13 cellular contexts compared by ENCODE assay signal in genomic region chr16:2019919-2020831, GRCh38. TPM values are rescaled to one million over a fixed set of nuclear protein-coding genes. Genes with fewer than 3 reads are reported as not detected.
DNase-seq lines count a peak whose midpoint lies in the region; ATAC-seq, FAIRE-seq and TF ChIP-seq lines count a peak whose summit lies in the region.
"Had no signal": no experiment of that assay in that cellular context is flagged by ENCODE, and none has a peak within 500 bp of the region (broad histone marks: within the 10 kb centered on the region; RNA-seq: fewer than 3 reads in every experiment).

No MANE protein-coding gene starts in this region.

- peak overlapping the region; percentile 62; the same call in 1 of the 2 replicates for H2AFZ ChIP-seq in K562 (ENCODE audit: low read depth, low read length)
- H2AFZ ChIP-seq: PC-9 had no signal

- BruUV-seq in K562 (replicated peaks; lab: Mats Ljungman, UMichigan) = no TSS peak

- CTCF ChIA-PET in K562 (lab: Yijun Ruan, JAX; ENCODE audit: low intra/inter-chr PET ratio) = no interaction called here

- peaks cover 40% of the 10 kb centered on the region for H3K27me3 Mint-ChIP-seq in nephron progenitor cell (ENCODE audit: low read depth, poor library complexity)

- H3K79me2 ChIP-seq in K562 (ENCODE audit: control insufficient read depth, insufficient read depth, low read length) = no peaks in the 10 kb centered on the region

- ATAC-seq in K562 (0 out of 3 replicates have a peak, but pooled peaks have one; percentile 7), HG03432 (IDR thresholded peaks at IDR 0.05; ENCODE audit: unreplicated experiment) (no peak)
- ATAC-seq: esophagus mucosa, left cardiac atrium had no signal

- H3K27me3 ChIP-seq in HUES6 (ENCODE audit: control insufficient read depth, insufficient read depth, low read length) (peaks cover 53% of the 10 kb centered on the region), K562 (ENCODE audit: control insufficient read depth in 2 of 2, insufficient read depth in 2 of 2, low read length in 2 of 2) (no peaks in the 10 kb centered on the region)

- POLR2A ChIA-PET in K562 (lab: Yijun Ruan, JAX) = interaction anchor here (0.6 to 1.3 kb wide), 6 partner anchors 16 to 134 kb away, joined by 3 to 4 read pairs (median 4); partner anchors contain the start of gene RPS2

- peak overlapping the region; percentile 69 for H3K4me3 Mint-ChIP-seq in nephron progenitor cell

- no peaks in the 10 kb centered on the region for H3K36me3 Mint-ChIP-seq in nephron progenitor cell (ENCODE audit: low read depth)

- in situ Hi-C loops in K562 (cut with MboI) = loop anchor here (5.0 kb wide), 1 partner anchor 122 kb away; no protein-coding TSS in a partner anchor

- no peak for TF ChIP-seq POLR2A in K562 (conservative IDR thresholded peaks at IDR 0.05)

- TF ChIP-seq CTCF in K562 (IDR thresholded peaks at IDR 0.05 in 2 of 3, conservative IDR thresholded peaks at IDR 0.05 in 1 of 3; ENCODE audit: insufficient read depth in 2 of 3, low read depth in 1 of 3, low read length in 3 of 3) (0 out of 6 replicates have a peak, but pooled peaks of 1 of the 3 experiments have one; percentile 12), nephron progenitor cell (IDR thresholded peaks at IDR 0.05) (no peak)

- TF ChIP-seq EP300 in K562 (IDR thresholded peaks at IDR 0.05; ENCODE audit: low read length) = no peak

- H3K9me3 ChIP-seq in HUES6 (ENCODE audit: control insufficient read depth, insufficient read depth, low read depth, low read length) (no peaks in the 10 kb centered on the region), K562 (replicated peaks; ENCODE audit: control insufficient read depth, insufficient read depth, low read depth, low read length) (no peaks in the 10 kb centered on the region)
- H3K9me3 ChIP-seq: sigmoid colon had no signal

- no peak overlapping the region for H3K4me2 ChIP-seq in K562 (ENCODE audit: insufficient read depth, low read length)
- H3K4me2 ChIP-seq: PC-9 had no signal

- H3K36me3 ChIP-seq in HUES6 (ENCODE audit: control insufficient read depth, insufficient read depth, low read length) (no peaks in the 10 kb centered on the region), K562 (ENCODE audit: control insufficient read depth, insufficient read depth, low read length) (no peaks in the 10 kb centered on the region)
- H3K36me3 ChIP-seq: sigmoid colon had no signal

- intact Hi-C loops in K562 (cut with micrococcal nuclease) = loop anchor here (5.0 kb wide), 1 partner anchor 247 kb away; the partner anchor contains the start of gene RNPS1

- H3K4me1 ChIP-seq in HUES6 (ENCODE audit: control insufficient read depth, insufficient read depth, low read length) (peaks cover 7% of the 10 kb centered on the region), K562 (replicated peaks in 1 of 2; ENCODE audit: control insufficient read depth in 2 of 2, insufficient read depth in 2 of 2, low read length in 2 of 2) (peaks cover 16 to 64% of the 10 kb centered on the region in 2 experiments; a peak in 4 of 5 replicates)

- H4K20me1 ChIP-seq in K562 (replicated peaks; ENCODE audit: control insufficient read depth, insufficient read depth, low read length) = no peaks in the 10 kb centered on the region

- TF ChIP-seq RAD21 in K562 (CRISPR knock-in tag; conservative IDR thresholded peaks at IDR 0.05 in 1 of 2, IDR thresholded peaks at IDR 0.05 in 1 of 2) = no peak

- H3K4me1 Mint-ChIP-seq in nephron progenitor cell = peaks cover 31% of the 10 kb centered on the region

- H3K9me1 ChIP-seq in K562 (ENCODE audit: control insufficient read depth, insufficient read depth, low read length) = no peaks in the 10 kb centered on the region

- DNase-seq in COR-L47 (lab: John Stamatoyannopoulos, UW) (peak; percentile 42), K562 (ENCODE audit: extremely low read depth in 1 of 4, low spot score in 3 of 4) (peak; percentile 32 to 54 (median 48)), nephron progenitor cell (peak; percentile 79), D341Med (ENCODE audit: low spot score) (no peak), occipital lobe (lab: John Stamatoyannopoulos, UW) (no peak)
- DNase-seq: left cardiac atrium, NCI-H1105, PC-9, sigmoid colon had no signal

- no peak for FAIRE-seq in K562 (lab: Jason Lieb, UNC)
- FAIRE-seq: H54 had no signal

- no peak overlapping the region for H3K27ac Mint-ChIP-seq in nephron progenitor cell

- H3K9me3 Mint-ChIP-seq in nephron progenitor cell = no peaks in the 10 kb centered on the region

- H3K4me3 ChIP-seq in HUES6 (ENCODE audit: low read depth, low read length) = peak overlapping the region; percentile 57
- H3K4me3 ChIP-seq in K562 = peak overlapping the region; percentile 11
- H3K4me3 ChIP-seq: PC-9 had no signal

- H3K9ac ChIP-seq in HUES6 (ENCODE audit: low read length) (no peak overlapping the region), K562 (ENCODE audit: insufficient read depth in 1 of 2, low read depth in 2 of 2, low read length in 2 of 2) (peak overlapping the region in 1 of 2 experiments; percentile 77; a peak in 2 of 4 replicates)

- 36% methylated on average over 53 of the region's 96 CpGs for WGBS in K562 (ENCODE audit: insufficient coverage, low coverage, missing lambda C conversion rate)

- H3K27ac ChIP-seq in HUES6 (ENCODE audit: low read depth, low read length) (no peak overlapping the region), K562 (ENCODE audit: extremely low read depth, low read depth, low read length) (no peak overlapping the region)
- H3K27ac ChIP-seq: PC-9, sigmoid colon had no signal

RNA-seq across cellular contexts. Expression of gene NPW, which starts 0.6 kb away (rescaled TPM):
- 1.9 TPM in 1 of 2 replicates, not detected in the other for total RNA-seq in K562 (2011; cell fraction: chromatin; rRNA removed; ENCODE audit: low replicate concordance)
- total RNA-seq in K562 (2011; cell fraction: nucleolus; rRNA removed) = 7.1 and 10.2 TPM in 2 replicates
- total RNA-seq in K562 (2011; cell fraction: nucleoplasm; rRNA removed) = 1.8 and 2.1 TPM in 2 replicates
- total RNA-seq in K562 (2014; rRNA removed) = 2.6 and 4.2 TPM in 2 replicates
- total RNA-seq in K562 (2014; rRNA removed; fragmentation: Illumina TruSeq; extraction: Trizol) = not detected in 2 replicates
- total RNA-seq in K562 (2015; rRNA removed; fragmentation: Illumina TruSeq; extraction: Trizol) = 0.14 and 0.23 TPM in 2 replicates
- 3.1 and 4.6 TPM in 2 replicates for total RNA-seq in K562 (2021)
- polyA plus RNA-seq in K562 (2011; rRNA removed) = 0.31 and 0.32 TPM in 2 replicates
- 0.90 and 6.1 TPM in 2 replicates for polyA plus RNA-seq in K562 (2011; cell fraction: cytosol; rRNA removed)
- polyA plus RNA-seq in K562 (2011; cell fraction: nucleus; rRNA removed) = 0.66 and 1.5 TPM in 2 replicates
- polyA plus RNA-seq in K562 (2012) = 1.6 and 1.8 TPM in 2 replicates
- not detected in 2 replicates for polyA plus RNA-seq in K562 (2014; fragmentation: Illumina TruSeq; extraction: Trizol)
- not detected for polyA plus RNA-seq in K562 (2014; fragmentation: Nextera tagmentation; extraction: Ambion mirVana)
- polyA plus RNA-seq in K562 (2014; rRNA removed) = 0.85 and 4.0 TPM in 2 replicates
- polyA minus RNA-seq in K562 (2011; rRNA and poly(A)+ RNA removed) = not detected in 2 replicates
- polyA minus RNA-seq in K562 (2011; cell fraction: cytosol; rRNA and poly(A)+ RNA removed) = 1.4 and 2.0 TPM in 2 replicates
- 0.67 and 1.3 TPM in 2 replicates for polyA minus RNA-seq in K562 (2011; cell fraction: nucleus; rRNA and poly(A)+ RNA removed)
- not detected for total RNA-seq in occipital lobe
- total RNA-seq: sigmoid colon had no signal

RNA-seq across cellular contexts. Expression of gene NHERF2, which starts 6.5 kb away (rescaled TPM):
- 6.2 and 27.3 TPM in 2 replicates for total RNA-seq in K562 (2011; cell fraction: chromatin; rRNA removed; ENCODE audit: low replicate concordance)
- 16.4 and 21.7 TPM in 2 replicates for total RNA-seq in K562 (2011; cell fraction: nucleolus; rRNA removed)
- 7.1 and 12.7 TPM in 2 replicates for total RNA-seq in K562 (2011; cell fraction: nucleoplasm; rRNA removed)
- 23.4 and 34.2 TPM in 2 replicates for total RNA-seq in K562 (2014; rRNA removed)
- 2.0 and 2.6 TPM in 2 replicates for total RNA-seq in K562 (2014; rRNA removed; fragmentation: Illumina TruSeq; extraction: Trizol)
- 11.2 and 12.9 TPM in 2 replicates for total RNA-seq in K562 (2015; rRNA removed; fragmentation: Illumina TruSeq; extraction: Trizol)
- 42.0 and 44.1 TPM in 2 replicates for total RNA-seq in K562 (2021)
- polyA plus RNA-seq in K562 (2011; rRNA removed) = 12.5 and 16.4 TPM in 2 replicates
- polyA plus RNA-seq in K562 (2011; cell fraction: cytosol; rRNA removed) = 20.6 and 61.9 TPM in 2 replicates
- polyA plus RNA-seq in K562 (2011; cell fraction: nucleus; rRNA removed) = 19.3 and 38.5 TPM in 2 replicates
- polyA plus RNA-seq in K562 (2012) = 22.8 and 27.9 TPM in 2 replicates
- polyA plus RNA-seq in K562 (2014; fragmentation: Illumina TruSeq; extraction: Trizol) = 8.5 and 24.9 TPM in 2 replicates
- under 1 TPM; 0.15 to 0.38 TPM for polyA plus RNA-seq in K562 (2014; fragmentation: Nextera tagmentation; extraction: Ambion mirVana)
- 29.4 and 29.5 TPM in 2 replicates for polyA plus RNA-seq in K562 (2014; rRNA removed)
- 2.7 and 6.3 TPM in 2 replicates for polyA minus RNA-seq in K562 (2011; rRNA and poly(A)+ RNA removed)
- 21.2 and 23.6 TPM in 2 replicates for polyA minus RNA-seq in K562 (2011; cell fraction: cytosol; rRNA and poly(A)+ RNA removed)
- 7.3 and 8.8 TPM in 2 replicates for polyA minus RNA-seq in K562 (2011; cell fraction: nucleus; rRNA and poly(A)+ RNA removed)
- total RNA-seq in occipital lobe = 9.8 TPM

RNA-seq across cellular contexts. Expression of gene ZNF598, which starts 10.6 kb away (rescaled TPM):
- 32.9 and 115 TPM in 2 replicates for total RNA-seq in K562 (2011; cell fraction: chromatin; rRNA removed; ENCODE audit: low replicate concordance)
- 90.6 and 99.4 TPM in 2 replicates for total RNA-seq in K562 (2011; cell fraction: nucleolus; rRNA removed)
- 37.9 and 42.6 TPM in 2 replicates for total RNA-seq in K562 (2011; cell fraction: nucleoplasm; rRNA removed)
- total RNA-seq in K562 (2014; rRNA removed) (39.7 and 50.2 TPM in 2 replicates), K562 (2014; rRNA removed; fragmentation: Illumina TruSeq; extraction: Trizol) (9.7 and 11.1 TPM in 2 replicates), K562 (2015; rRNA removed; fragmentation: Illumina TruSeq; extraction: Trizol) (29.6 and 33.6 TPM in 2 replicates), K562 (2021) (114 and 115 TPM in 2 replicates), occipital lobe (5.5 TPM)
- polyA plus RNA-seq in K562 (2011; rRNA removed) (17.1 and 28.0 TPM in 2 replicates), K562 (2014; fragmentation: Illumina TruSeq; extraction: Trizol) (30.3 and 61.9 TPM in 2 replicates), K562 (2014; fragmentation: Nextera tagmentation; extraction: Ambion mirVana) (under 1 TPM; 0.11 to 0.39 TPM), K562 (2014; rRNA removed) (77.4 and 97.5 TPM in 2 replicates)
- polyA plus RNA-seq in K562 (2011; cell fraction: cytosol; rRNA removed) = 35.0 and 75.6 TPM in 2 replicates
- polyA plus RNA-seq in K562 (2011; cell fraction: nucleus; rRNA removed) = 103 and 165 TPM in 2 replicates
- 40.3 and 76.1 TPM in 2 replicates for polyA plus RNA-seq in K562 (2012)
- 6.6 and 10.0 TPM in 2 replicates for polyA minus RNA-seq in K562 (2011; rRNA and poly(A)+ RNA removed)
- 41.5 and 59.8 TPM in 2 replicates for polyA minus RNA-seq in K562 (2011; cell fraction: cytosol; rRNA and poly(A)+ RNA removed)
- polyA minus RNA-seq in K562 (2011; cell fraction: nucleus; rRNA and poly(A)+ RNA removed) = 23.7 and 27.3 TPM in 2 replicates

RNA-seq across cellular contexts. Expression of gene NTHL1, which starts 27.5 kb away (rescaled TPM):
- total RNA-seq in K562 (2011; cell fraction: chromatin; rRNA removed; ENCODE audit: low replicate concordance) = 7.3 and 19.8 TPM in 2 replicates
- total RNA-seq in K562 (2011; cell fraction: nucleolus; rRNA removed) = 25.7 and 29.0 TPM in 2 replicates
- 12.0 and 20.0 TPM in 2 replicates for total RNA-seq in K562 (2011; cell fraction: nucleoplasm; rRNA removed)
- total RNA-seq in K562 (2014; rRNA removed) = 58.8 and 76.7 TPM in 2 replicates
- 3.6 and 6.7 TPM in 2 replicates for total RNA-seq in K562 (2014; rRNA removed; fragmentation: Illumina TruSeq; extraction: Trizol)
- 27.9 and 30.6 TPM in 2 replicates for total RNA-seq in K562 (2015; rRNA removed; fragmentation: Illumina TruSeq; extraction: Trizol)
- 43.5 and 54.2 TPM in 2 replicates for total RNA-seq in K562 (2021)
- 17.6 and 27.0 TPM in 2 replicates for polyA plus RNA-seq in K562 (2011; rRNA removed)
- polyA plus RNA-seq in K562 (2011; cell fraction: cytosol; rRNA removed) = 49.2 and 100 TPM in 2 replicates
- polyA plus RNA-seq in K562 (2011; cell fraction: nucleus; rRNA removed) = 20.3 and 30.8 TPM in 2 replicates
- 27.8 and 29.2 TPM in 2 replicates for polyA plus RNA-seq in K562 (2012)
- polyA plus RNA-seq in K562 (2014; fragmentation: Illumina TruSeq; extraction: Trizol) = 11.4 and 20.2 TPM in 2 replicates
- polyA plus RNA-seq in K562 (2014; fragmentation: Nextera tagmentation; extraction: Ambion mirVana) = 1 to 10 TPM; 1.1 to 4.7 TPM
- polyA plus RNA-seq in K562 (2014; rRNA removed) = 45.0 and 52.8 TPM in 2 replicates
- polyA minus RNA-seq in K562 (2011; rRNA and poly(A)+ RNA removed) = 5.4 and 8.8 TPM in 2 replicates
- polyA minus RNA-seq in K562 (2011; cell fraction: cytosol; rRNA and poly(A)+ RNA removed) = 14.4 and 19.7 TPM in 2 replicates
- 7.1 TPM in 2 replicates for polyA minus RNA-seq in K562 (2011; cell fraction: nucleus; rRNA and poly(A)+ RNA removed)
- 20.3 TPM for total RNA-seq in occipital lobe

RNA-seq across cellular contexts. Expression of gene TSC2, which starts 27.6 kb away (rescaled TPM):
- total RNA-seq in K562 (2011; cell fraction: chromatin; rRNA removed; ENCODE audit: low replicate concordance) = 274 and 710 TPM in 2 replicates
- total RNA-seq in K562 (2011; cell fraction: nucleolus; rRNA removed) = 311 and 338 TPM in 2 replicates
- 244 and 254 TPM in 2 replicates for total RNA-seq in K562 (2011; cell fraction: nucleoplasm; rRNA removed)
- 20.3 and 28.1 TPM in 2 replicates for total RNA-seq in K562 (2014; rRNA removed)
- total RNA-seq in K562 (2014; rRNA removed; fragmentation: Illumina TruSeq; extraction: Trizol) = 15.0 and 20.1 TPM in 2 replicates
- total RNA-seq in K562 (2015; rRNA removed; fragmentation: Illumina TruSeq; extraction: Trizol) = 16.6 and 19.6 TPM in 2 replicates
- total RNA-seq in K562 (2021) = 65.8 and 68.1 TPM in 2 replicates
- polyA plus RNA-seq in K562 (2011; rRNA removed) = 15.5 and 35.5 TPM in 2 replicates
- polyA plus RNA-seq in K562 (2011; cell fraction: cytosol; rRNA removed) = 21.9 and 33.6 TPM in 2 replicates
- polyA plus RNA-seq in K562 (2011; cell fraction: nucleus; rRNA removed) = 157 and 220 TPM in 2 replicates
- polyA plus RNA-seq in K562 (2012) = 46.9 and 75.1 TPM in 2 replicates
- polyA plus RNA-seq in K562 (2014; fragmentation: Illumina TruSeq; extraction: Trizol) = 27.8 and 35.8 TPM in 2 replicates
- 1 to 10 TPM; 1.3 to 2.3 TPM for polyA plus RNA-seq in K562 (2014; fragmentation: Nextera tagmentation; extraction: Ambion mirVana)
- polyA plus RNA-seq in K562 (2014; rRNA removed) = 32.0 and 35.2 TPM in 2 replicates
- polyA minus RNA-seq in K562 (2011; rRNA and poly(A)+ RNA removed) = 41.8 and 43.8 TPM in 2 replicates
- 49.2 and 80.8 TPM in 2 replicates for polyA minus RNA-seq in K562 (2011; cell fraction: cytosol; rRNA and poly(A)+ RNA removed)
- 48.9 and 58.8 TPM in 2 replicates for polyA minus RNA-seq in K562 (2011; cell fraction: nucleus; rRNA and poly(A)+ RNA removed)
- total RNA-seq in occipital lobe = 47.3 TPM

Comparison
In these comparisons a context has a peak if more than half of its experiments do, and no peak if none do; other contexts are left out.
1. DNase-seq: peak in COR-L47 (single experiment), K562 (4 of 4) and nephron progenitor cell (single experiment); none in D341Med (single experiment) and occipital lobe (single experiment).